32 cellular contexts compared by ENCODE assay signal in the genomic region with DNA sequence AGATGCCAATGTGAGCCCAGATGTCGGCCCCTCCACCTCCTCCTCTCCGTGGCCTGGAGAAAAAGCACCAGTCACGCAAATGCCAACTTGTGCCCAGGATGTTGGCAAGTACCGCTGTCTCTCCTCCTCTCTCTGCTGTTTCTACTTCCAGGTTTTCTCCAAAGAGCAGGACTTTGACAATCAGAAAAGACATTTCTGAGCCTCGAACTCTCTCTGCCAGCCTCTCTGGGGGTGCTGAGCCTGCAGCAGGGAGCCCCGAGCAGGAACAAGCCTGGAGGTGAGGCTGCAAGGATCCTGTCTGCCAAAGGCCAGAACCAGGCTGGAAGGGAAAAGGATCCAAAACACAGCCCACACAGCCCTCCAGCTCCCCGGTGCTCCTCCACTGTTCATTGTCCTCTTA.
"Had no signal": no experiment of that assay in that cellular context is flagged by ENCODE, and none has a peak within 500 bp of the region (broad histone marks: within the 10 kb centered on the region; RNA-seq: fewer than 3 reads in every experiment).

No MANE protein-coding gene starts in this region.

- H3K27ac ChIP-seq: adrenal gland, body of pancreas, breast epithelium, cardiac muscle cell, colonic mucosa, foreskin keratinocyte, gastrocnemius medialis, heart left ventricle had no signal

- H3K4me3 Mint-ChIP-seq: activated CD4-positive, alpha-beta memory T cell treated with anti-CD3 and anti-CD28 coated beads for 36 hours; activated CD4-positive, alpha-beta T cell treated with anti-CD3 and anti-CD28 coated beads for 36 hours; activated CD4-positive, alpha-beta T cell treated with anti-CD3 and anti-CD28 coated beads, Interleukin-2, amount 10 ng/mL, durations not matched to agents 24 days and 14 days; activated CD8-positive, alpha-beta memory T cell treated with anti-CD3 and anti-CD28 coated beads, Interleukin-2, amount 10 ng/mL, durations not matched to agents 7 days and 5 days; activated CD8-positive, alpha-beta T cell treated with anti-CD3 and anti-CD28 coated beads, Interleukin-2, amount 10 ng/mL, durations not matched to agents 7 days and 5 days; activated naive CD4-positive, alpha-beta T cell treated with anti-CD3 and anti-CD28 coated beads for 36 hours; activated naive CD4-positive, alpha-beta T cell treated with anti-CD3 and anti-CD28 coated beads, Interleukin-2, amount 50 U/mL, for 24 hours; activated naive CD8-positive, alpha-beta T cell treated with anti-CD3 and anti-CD28 coated beads for 36 hours; activated naive CD8-positive, alpha-beta T cell treated with anti-CD3 and anti-CD28 coated beads, Interleukin-2, amount 50 U/mL, for 24 hours; activated T-helper 1 cell treated with anti-CD3 and anti-CD28 coated beads, Interleukin-12 subunit alpha, Interleukin-12 subunit beta, Interleukin-2, Interleukin-4 antibody, amounts not matched to agents 30 ng/mL and 10 ng/mL and 1 ng/mL, durations not matched to agents 14 hours and 24 hours and 36 hours had no signal

- H3K9me3 ChIP-seq: adrenal gland, body of pancreas, breast epithelium, colonic mucosa, esophagus muscularis mucosa, gastrocnemius medialis, heart left ventricle had no signal

- H3K27ac Mint-ChIP-seq: activated CD4-positive, alpha-beta memory T cell treated with anti-CD3 and anti-CD28 coated beads for 36 hours; activated CD4-positive, alpha-beta T cell treated with anti-CD3 and anti-CD28 coated beads for 36 hours; activated CD4-positive, alpha-beta T cell treated with anti-CD3 and anti-CD28 coated beads, Interleukin-2, amount 10 ng/mL, durations not matched to agents 24 days and 14 days; activated CD8-positive, alpha-beta memory T cell treated with anti-CD3 and anti-CD28 coated beads, Interleukin-2, amount 10 ng/mL, durations not matched to agents 7 days and 5 days; activated CD8-positive, alpha-beta T cell treated with anti-CD3 and anti-CD28 coated beads, Interleukin-2, amount 10 ng/mL, durations not matched to agents 7 days and 5 days; activated naive CD4-positive, alpha-beta T cell treated with anti-CD3 and anti-CD28 coated beads for 36 hours; activated naive CD4-positive, alpha-beta T cell treated with anti-CD3 and anti-CD28 coated beads, Interleukin-2, amount 50 U/mL, for 24 hours; activated naive CD8-positive, alpha-beta T cell treated with anti-CD3 and anti-CD28 coated beads for 36 hours; activated naive CD8-positive, alpha-beta T cell treated with anti-CD3 and anti-CD28 coated beads, Interleukin-2, amount 50 U/mL, for 24 hours; activated T-helper 1 cell treated with anti-CD3 and anti-CD28 coated beads, Interleukin-12 subunit alpha, Interleukin-12 subunit beta, Interleukin-2, Interleukin-4 antibody, amounts not matched to agents 30 ng/mL and 10 ng/mL and 1 ng/mL, durations not matched to agents 14 hours and 24 hours and 36 hours; activated T-helper 2 cell treated with anti-CD3 and anti-CD28 coated beads, Interferon-gamma antibody, Interleukin-2, Interleukin-4, amounts not matched to agents 10 μg/mL and 5 μg/mL and 100 μg/mL, durations not matched to agents 14 hours and 24 hours and 36 hours had no signal

- H3K36me3 ChIP-seq: adrenal gland, breast epithelium, colonic mucosa, gastrocnemius medialis had no signal

- H3K4me1 Mint-ChIP-seq: activated CD4-positive, alpha-beta T cell treated with anti-CD3 and anti-CD28 coated beads for 36 hours; activated CD4-positive, alpha-beta T cell treated with anti-CD3 and anti-CD28 coated beads, Interleukin-2, amount 10 ng/mL, durations not matched to agents 24 days and 14 days; activated CD8-positive, alpha-beta memory T cell treated with anti-CD3 and anti-CD28 coated beads, Interleukin-2, amount 10 ng/mL, durations not matched to agents 7 days and 5 days; activated naive CD4-positive, alpha-beta T cell treated with anti-CD3 and anti-CD28 coated beads, Interleukin-2, amount 50 U/mL, for 24 hours; activated naive CD8-positive, alpha-beta T cell treated with anti-CD3 and anti-CD28 coated beads for 36 hours; activated naive CD8-positive, alpha-beta T cell treated with anti-CD3 and anti-CD28 coated beads, Interleukin-2, amount 50 U/mL, for 24 hours had no signal

- H3K4me3 ChIP-seq: adrenal gland, body of pancreas, breast epithelium, cardiac muscle cell, colonic mucosa, esophagus muscularis mucosa, gastrocnemius medialis, heart left ventricle had no signal

- H3K36me3 Mint-ChIP-seq: activated CD4-positive, alpha-beta memory T cell treated with anti-CD3 and anti-CD28 coated beads for 36 hours; activated CD8-positive, alpha-beta memory T cell treated with anti-CD3 and anti-CD28 coated beads, Interleukin-2, amount 10 ng/mL, durations not matched to agents 7 days and 5 days; activated naive CD8-positive, alpha-beta T cell treated with anti-CD3 and anti-CD28 coated beads for 36 hours had no signal

- DNase-seq: activated CD4-positive, alpha-beta T cell treated with anti-CD3 and anti-CD28 coated beads for 36 hours; activated CD4-positive, alpha-beta T cell treated with anti-CD3 and anti-CD28 coated beads, Interleukin-2, amount 10 ng/mL, durations not matched to agents 24 days and 14 days; activated CD4-positive, CD25-positive, alpha-beta regulatory T cell; activated CD4-positive, CD25-positive, alpha-beta regulatory T cell treated with anti-CD3 and anti-CD28 coated beads, Interleukin-2, amount 50 U/mL, for 72 hours; activated CD8-positive, alpha-beta memory T cell treated with anti-CD3 and anti-CD28 coated beads, Interleukin-2, amount 10 ng/mL, durations not matched to agents 7 days and 5 days; activated CD8-positive, alpha-beta memory T cell treated with anti-CD3 and anti-CD28 coated beads, Interleukin-2, amount 50 U/mL, for 4 hours; activated CD8-positive, alpha-beta T cell treated with anti-CD3 and anti-CD28 coated beads, Interleukin-2, amount 10 ng/mL, durations not matched to agents 7 days and 5 days; activated naive CD4-positive, alpha-beta T cell treated with anti-CD3 and anti-CD28 coated beads for 36 hours; activated naive CD8-positive, alpha-beta T cell treated with anti-CD3 and anti-CD28 coated beads for 36 hours; activated naive CD8-positive, alpha-beta T cell treated with anti-CD3 and anti-CD28 coated beads, Interleukin-2, amount 50 U/mL, for 24 hours; activated T-cell treated with anti-CD3 and anti-CD28 coated beads, Interleukin-2, amount 50 U/mL, for 1 hour; activated T-cell treated with anti-CD3 and anti-CD28 coated beads, Interleukin-2, amount 50 U/mL, for 48 hours; amygdala; body of pancreas; central memory CD4-positive, alpha-beta T cell; cerebellar nuclear complex; colonic mucosa; effector CD8-positive, alpha-beta T cell; erythroblast; foreskin keratinocyte; gastrocnemius medialis; glutamatergic neuron; T-helper 2 cell had no signal

- H3K27me3 Mint-ChIP-seq: activated CD4-positive, alpha-beta T cell treated with anti-CD3 and anti-CD28 coated beads for 36 hours; activated CD4-positive, alpha-beta T cell treated with anti-CD3 and anti-CD28 coated beads, Interleukin-2, amount 10 ng/mL, durations not matched to agents 24 days and 14 days; activated CD8-positive, alpha-beta memory T cell treated with anti-CD3 and anti-CD28 coated beads, Interleukin-2, amount 10 ng/mL, durations not matched to agents 7 days and 5 days; activated naive CD4-positive, alpha-beta T cell treated with anti-CD3 and anti-CD28 coated beads, Interleukin-2, amount 50 U/mL, for 24 hours; activated naive CD8-positive, alpha-beta T cell treated with anti-CD3 and anti-CD28 coated beads for 36 hours; activated naive CD8-positive, alpha-beta T cell treated with anti-CD3 and anti-CD28 coated beads, Interleukin-2, amount 50 U/mL, for 24 hours had no signal

- H3K9me3 Mint-ChIP-seq: activated CD4-positive, alpha-beta memory T cell treated with anti-CD3 and anti-CD28 coated beads for 36 hours; activated CD4-positive, alpha-beta T cell treated with anti-CD3 and anti-CD28 coated beads, Interleukin-2, amount 10 ng/mL, durations not matched to agents 24 days and 14 days; activated naive CD4-positive, alpha-beta T cell treated with anti-CD3 and anti-CD28 coated beads for 36 hours; activated naive CD4-positive, alpha-beta T cell treated with anti-CD3 and anti-CD28 coated beads, Interleukin-2, amount 50 U/mL, for 24 hours; activated naive CD8-positive, alpha-beta T cell treated with anti-CD3 and anti-CD28 coated beads for 36 hours; activated naive CD8-positive, alpha-beta T cell treated with anti-CD3 and anti-CD28 coated beads, Interleukin-2, amount 50 U/mL, for 24 hours; activated T-helper 1 cell treated with anti-CD3 and anti-CD28 coated beads, Interleukin-12 subunit alpha, Interleukin-12 subunit beta, Interleukin-2, Interleukin-4 antibody, amounts not matched to agents 30 ng/mL and 10 ng/mL and 1 ng/mL, durations not matched to agents 14 hours and 24 hours and 36 hours; activated T-helper 2 cell treated with anti-CD3 and anti-CD28 coated beads, Interferon-gamma antibody, Interleukin-2, Interleukin-4, amounts not matched to agents 10 μg/mL and 5 μg/mL and 100 μg/mL, durations not matched to agents 14 hours and 24 hours and 36 hours had no signal

- H3K27me3 ChIP-seq: adrenal gland, body of pancreas, breast epithelium, cardiac muscle cell, colonic mucosa, esophagus muscularis mucosa, gastrocnemius medialis, heart left ventricle had no signal

- ATAC-seq: activated CD4-positive, alpha-beta T cell treated with anti-CD3 and anti-CD28 coated beads for 36 hours; activated CD8-positive, alpha-beta memory T cell treated with anti-CD3 and anti-CD28 coated beads, Interleukin-2, amount 10 ng/mL, durations not matched to agents 7 days and 5 days; activated CD8-positive, alpha-beta T cell treated with anti-CD3 and anti-CD28 coated beads, Interleukin-2, amount 10 ng/mL, durations not matched to agents 7 days and 5 days; activated naive CD8-positive, alpha-beta T cell treated with anti-CD3 and anti-CD28 coated beads, Interleukin-2, amount 50 U/mL, for 24 hours; body of pancreas; foreskin keratinocyte; gastrocnemius medialis had no signal

- H3K4me1 ChIP-seq: adrenal gland, body of pancreas, breast epithelium, colonic mucosa, foreskin keratinocyte, gastrocnemius medialis had no signal
